In the genomic region with DNA sequence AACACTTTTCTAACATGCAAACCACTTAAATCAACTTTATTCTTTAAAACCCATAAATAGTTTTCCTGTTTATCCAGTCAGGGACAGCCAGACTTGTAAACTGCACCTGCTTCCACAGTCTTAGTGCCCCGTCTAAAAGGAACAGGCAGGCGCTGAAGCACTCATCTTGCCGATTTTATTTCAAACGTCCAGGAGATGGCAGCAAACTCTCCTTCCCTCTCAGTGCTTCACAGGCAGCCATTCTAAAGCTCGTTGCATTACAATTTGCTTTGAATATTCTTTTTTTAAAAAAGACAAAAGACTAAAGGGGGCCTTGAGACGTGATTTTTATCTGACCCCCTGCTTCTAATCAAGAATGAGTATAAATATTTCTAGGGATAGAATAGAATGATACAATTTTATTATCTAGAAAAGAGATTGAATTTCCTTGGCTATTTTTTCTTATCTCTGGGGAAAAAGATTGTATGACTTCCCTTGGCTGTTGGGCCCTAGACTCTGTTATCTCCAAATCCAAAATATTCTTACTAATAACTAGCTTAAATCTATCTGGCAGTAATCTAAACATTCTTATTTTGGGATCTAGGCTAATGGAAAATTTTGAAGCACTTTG, we compare ENCODE assay signal across 9 cellular contexts.
DNase-seq lines count a peak whose midpoint lies in the region; ATAC-seq and TF ChIP-seq lines count a peak whose summit lies in the region.
"Had no signal": no experiment of that assay in that cellular context is flagged by ENCODE, and none has a peak within 500 bp of the region (broad histone marks: within the 10 kb centered on the region; RNA-seq: fewer than 3 reads in every experiment).

No MANE protein-coding gene starts in this region.

- TF ChIP-seq POLR2A in thyroid gland (IDR thresholded peaks at IDR 0.05): no peak

- no peak overlapping the region for H3K27ac Mint-ChIP-seq in natural killer cell
- H3K27ac Mint-ChIP-seq: dendritic cell treated with granulocyte-macrophage colony-stimulating factor and Interleukin-4, amounts not matched to agents 40 ng/mL and 50 ng/mL, for 4 days had no signal

- peaks cover 0 to 2% of the 10 kb centered on the region in 2 donors for H3K27me3 Mint-ChIP-seq in natural killer cell (ENCODE audit: low read depth in 2 of 2)
- H3K27me3 Mint-ChIP-seq: dendritic cell treated with granulocyte-macrophage colony-stimulating factor and Interleukin-4, amounts not matched to agents 40 ng/mL and 50 ng/mL, for 4 days had no signal

- peak; percentile 83 for ATAC-seq in GM19452 (IDR thresholded peaks at IDR 0.05; ENCODE audit: unreplicated experiment)
- peak; percentile 85 for ATAC-seq in HG03457 (IDR thresholded peaks at IDR 0.05; ENCODE audit: unreplicated experiment)
- peak; percentile 81 for ATAC-seq in esophagus mucosa
- ATAC-seq in natural killer cell: peak; percentile 80 to 89 (median 88)

- no peaks in the 10 kb centered on the region for H3K9me3 Mint-ChIP-seq in natural killer cell
- H3K9me3 Mint-ChIP-seq: dendritic cell treated with granulocyte-macrophage colony-stimulating factor and Interleukin-4, amounts not matched to agents 40 ng/mL and 50 ng/mL, for 4 days had no signal

- H3K36me3 ChIP-seq in thyroid gland: no peaks in the 10 kb centered on the region

- 4 to 5% methylated on average over 6 of the region's 6 CpGs for WGBS in thyroid gland, 2 donors

- H3K4me3 ChIP-seq in thyroid gland (replicated peaks in 1 of 3): no peak overlapping the region

- H3K4me1 Mint-ChIP-seq in natural killer cell: no peaks in the 10 kb centered on the region

- peak; percentile 71 for TF ChIP-seq CTCF in natural killer cell (IDR thresholded peaks at IDR 0.05)
- TF ChIP-seq CTCF in thyroid gland (IDR thresholded peaks at IDR 0.05): peak; percentile 27 to 75 (median 60)

- no peaks in the 10 kb centered on the region for H3K36me3 Mint-ChIP-seq in natural killer cell

- H3K9me3 ChIP-seq in thyroid gland: no peaks in the 10 kb centered on the region

- intact Hi-C loops in natural killer cell (cut with micrococcal nuclease): loop anchor here (1.0 to 10.0 kb wide), 3 partner anchors 244 to 1013 kb away; no protein-coding TSS in a partner anchor
- intact Hi-C loops in thyroid gland (cut with DNase I): loop anchor here (5.0 kb wide), 1 partner anchor 245 kb away; no protein-coding TSS in a partner anchor

- no peak overlapping the region for H3K4me3 Mint-ChIP-seq in natural killer cell
- H3K4me3 Mint-ChIP-seq: dendritic cell treated with granulocyte-macrophage colony-stimulating factor and Interleukin-4, amounts not matched to agents 40 ng/mL and 50 ng/mL, for 4 days had no signal

- no peaks in the 10 kb centered on the region for H3K27me3 ChIP-seq in thyroid gland

- peak overlapping the region in 1 of 3 donors; percentile 2 for H3K27ac ChIP-seq in thyroid gland

- H3K4me1 ChIP-seq in thyroid gland: peaks cover 0 to 13% of the 10 kb centered on the region in 2 donors

- DNase-seq in D341Med (ENCODE audit: low spot score): peak; percentile 75
- DNase-seq in NCI-H69 (lab: John Stamatoyannopoulos, UW): peak; percentile 72
- peak; percentile 21 to 47 for DNase-seq in activated CD4-positive, alpha-beta T cell treated with anti-CD3 and anti-CD28 coated beads, Interleukin-2, amount 50 U/mL, for 48 hours
- DNase-seq in natural killer cell: no peak
- DNase-seq in thyroid gland: peak; percentile 23 to 57
